ENCODE assay signal across 14 cellular contexts in the genomic region with DNA sequence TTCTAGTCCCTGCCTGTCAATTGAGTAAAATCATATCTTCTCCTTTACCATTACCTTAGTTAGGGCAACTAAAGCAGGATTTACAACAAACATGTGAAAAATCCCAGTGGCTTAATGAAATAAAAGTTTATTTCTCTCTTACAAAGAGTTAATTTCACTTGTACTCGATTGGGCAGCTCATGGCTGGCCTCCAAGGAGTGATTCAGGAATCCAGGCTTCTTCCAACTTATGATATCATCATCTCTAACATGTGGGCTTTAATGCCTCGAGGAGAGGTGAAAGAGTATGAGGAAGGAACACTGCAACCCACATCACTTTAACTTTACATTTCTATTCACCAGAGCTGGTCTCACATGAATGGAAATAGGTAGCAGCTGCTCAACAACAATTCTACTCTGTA.
DNase-seq lines count a peak whose midpoint lies in the region; TF ChIP-seq lines count a peak whose summit lies in the region.
"Had no signal": no experiment of that assay in that cellular context is flagged by ENCODE, and none has a peak within 500 bp of the region (broad histone marks: within the 10 kb centered on the region; RNA-seq: fewer than 3 reads in every experiment).

No MANE protein-coding gene starts in this region.

- H3K4me1 ChIP-seq in prostate gland (replicated peaks): no peaks in the 10 kb centered on the region

- no peak for TF ChIP-seq CTCF in AG04449 (IDR thresholded peaks at IDR 0.05; ENCODE audit: insufficient read depth, low read length, missing control alignments)
- TF ChIP-seq CTCF in prostate gland (IDR thresholded peaks at IDR 0.05): no peak

- no peak overlapping the region for H3K27ac ChIP-seq in prostate gland
- H3K27ac ChIP-seq: skin epidermis had no signal

- CTCF ChIA-PET in AG04449 (lab: Yijun Ruan, JAX): no interaction called here

- intact Hi-C loops in prostate gland (cut with DNase I): no loop called here

- no peaks in the 10 kb centered on the region for H3K27me3 ChIP-seq in prostate gland (replicated peaks; ENCODE audit: insufficient read depth)

- H3K36me3 ChIP-seq in prostate gland: no peaks in the 10 kb centered on the region

- no peak for TF ChIP-seq POLR2A in prostate gland (IDR thresholded peaks at IDR 0.05)

- 4% methylated on average over 2 of the region's 2 CpGs for WGBS in prostate gland

- H3K9me3 ChIP-seq in prostate gland: no peaks in the 10 kb centered on the region

- POLR2A ChIA-PET in AG04449 (lab: Yijun Ruan, JAX): interaction anchor here (0.7 kb wide), 1 partner anchor 1822 kb away, joined by 3 read pairs; no protein-coding TSS in a partner anchor

- peak; percentile 51 for DNase-seq in AG04449 (ENCODE audit: low read depth, low spot score)
- peak; percentile 5 for DNase-seq in HS-27A (ENCODE audit: low read depth)
- peak; percentile 86 for DNase-seq in astrocyte of the hippocampus (ENCODE audit: low read depth, low spot score)
- peak; percentile 0 for DNase-seq in hepatic stellate cell (ENCODE audit: low spot score)
- DNase-seq in germinal center (ENCODE audit: low spot score): no peak
- no peak for DNase-seq in prostate gland (ENCODE audit: low spot score)
- DNase-seq in SKM-1 treated with dmso at 0.1 percent for 144 hours (lab: John Stamatoyannopoulos, UW; ENCODE audit: unreplicated experiment): no peak
- DNase-seq in SHP77 treated with DMSO at 0.1 percent for 48 hours (lab: John Stamatoyannopoulos, UW): no peak
- DNase-seq: activated CD8-positive, alpha-beta T cell treated with anti-CD3 and anti-CD28 coated beads, Interleukin-2, amount 10 ng/mL, durations not matched to agents 7 days and 5 days; effector memory CD4-positive, alpha-beta T cell; GDM1; NCI-H146; NK-92 treated with Interleukin-12 subunit alpha and Interleukin-12 subunit beta, amount 100 ng/mL, for 24 hours had no signal

- H3K4me3 ChIP-seq in AG04449 (ENCODE audit: low read depth, low read length) (no peak overlapping the region), prostate gland (no peak overlapping the region)
- H3K4me3 ChIP-seq: skin epidermis had no signal

Comparison
In these comparisons a context has a peak if more than half of its experiments do, and no peak if none do; other contexts are left out.
1. DNase-seq: peak in AG04449 (single experiment), HS-27A (single experiment), astrocyte of the hippocampus (single experiment) and hepatic stellate cell (single experiment); none in germinal center (single experiment), prostate gland (single experiment), SKM-1 treated with dmso at 0.1 percent for 144 hours (single experiment) and SHP77 treated with DMSO at 0.1 percent for 48 hours (single experiment).